ENCODE assay signal across 1 cellular context in genomic region chr14:89337161-89337560, GRCh38.
TF ChIP-seq lines count a peak whose summit lies in the region.

No MANE protein-coding gene starts in this region.

TF ChIP-seq in WTC11, 78 proteins besides CTCF, POLR2A, EP300 and RAD21 (continued from another document):
- no peak for TF ChIP-seq ATF6 (CRISPR knock-in tag; IDR thresholded peaks at IDR 0.05)
TF ChIP-seq in WTC11: peak in this region for 0.
